In the genomic region with DNA sequence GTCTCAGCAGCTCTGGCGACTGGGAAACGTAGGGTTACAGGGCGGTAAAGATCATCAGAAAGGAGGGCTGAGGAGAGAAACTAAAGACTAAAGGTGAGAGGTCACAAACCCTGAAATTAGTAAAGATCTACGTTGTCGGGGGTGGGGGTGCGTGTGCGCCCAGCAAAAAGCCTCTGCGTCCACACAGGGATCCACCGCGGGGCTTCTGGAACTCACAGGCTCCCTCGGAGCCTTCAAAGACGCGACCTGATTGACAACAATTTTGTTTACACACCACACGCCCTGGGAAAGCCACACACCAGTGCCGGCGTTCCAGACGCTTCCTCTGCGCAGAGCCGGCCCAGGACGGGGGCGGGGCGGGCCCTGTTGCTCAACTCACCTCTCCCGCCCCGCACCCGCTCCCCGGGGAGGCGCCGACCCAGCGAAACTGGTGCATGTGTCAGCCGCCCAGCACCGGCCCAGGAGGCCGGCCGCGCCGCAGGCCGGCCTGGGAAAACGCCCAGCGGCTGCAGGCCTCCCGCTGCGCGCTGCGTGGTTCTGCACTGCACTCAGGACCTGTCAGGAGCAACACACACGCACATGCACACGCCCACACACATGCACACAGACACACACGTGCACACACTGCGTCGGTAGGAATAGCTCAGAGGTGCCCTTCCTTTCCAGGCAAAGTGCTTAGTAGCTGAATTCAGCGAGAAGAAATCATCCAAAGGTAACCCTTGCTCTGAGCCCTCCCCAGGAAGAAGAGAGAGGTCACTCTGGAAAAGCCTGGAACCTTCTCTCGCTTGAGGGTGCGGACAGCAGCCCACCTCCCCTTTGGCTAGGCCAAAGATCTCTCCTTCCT, we compare ENCODE assay signal across 1 cellular context.
TF ChIP-seq lines count a peak whose summit lies in the region.

No MANE protein-coding gene starts in this region.

TF ChIP-seq in A549, 52 proteins besides CTCF, POLR2A, EP300 and RAD21 (continued from another document):
- TF ChIP-seq GATA3 (IDR thresholded peaks at IDR 0.05; ENCODE audit: borderline replicate concordance), result 0 out of 2 replicates have a peak, but pooled peaks have one; percentile 43
- peak; percentile 89 to 94 for TF ChIP-seq CEBPB (IDR thresholded peaks at IDR 0.05)
- no peak for TF ChIP-seq FOSL2 (IDR thresholded peaks at IDR 0.05)
- TF ChIP-seq FOSL2 (CRISPR knock-in tag; IDR thresholded peaks at IDR 0.05), result peak; percentile 58
